9 cellular contexts compared by ENCODE assay signal in genomic region chr7:23261843-23262452, GRCh38. TPM values are rescaled to one million over a fixed set of nuclear protein-coding genes. Genes with fewer than 3 reads are reported as not detected.
DNase-seq lines count a peak whose midpoint lies in the region; ATAC-seq and TF ChIP-seq lines count a peak whose summit lies in the region.
"Had no signal": no experiment of that assay in that cellular context is flagged by ENCODE, and none has a peak within 500 bp of the region (broad histone marks: within the 10 kb centered on the region; RNA-seq: fewer than 3 reads in every experiment).

No MANE protein-coding gene starts in this region.

- peak; percentile 80 for DNase-seq in A673 (ENCODE audit: low spot score)
- DNase-seq in GM13977 (ENCODE audit: low spot score), result peak; percentile 77
- peak; percentile 62 for DNase-seq in NCI-H748 (lab: John Stamatoyannopoulos, UW; ENCODE audit: unreplicated experiment)
- peak; percentile 42 to 46 for DNase-seq in activated CD4-positive, alpha-beta T cell treated with anti-CD3 and anti-CD28 coated beads, Interleukin-2, amount 50 U/mL, for 4 hours
- DNase-seq in effector memory CD8-positive, alpha-beta T cell, result peak; percentile 35 to 39 (median 36)
- DNase-seq in myocyte (ENCODE audit: low read depth), result peak; percentile 77
- DNase-seq in substantia nigra (lab: John Stamatoyannopoulos, UW), result peak in 33 of 49 donors; percentile 1 to 55 (median 24)

- no peaks in the 10 kb centered on the region for H3K4me1 ChIP-seq in A673 (ENCODE audit: insufficient read depth, low read length, poor library complexity, severe bottlenecking)

- H3K4me3 ChIP-seq in A673 (ENCODE audit: low read depth, low read length, poor library complexity, severe bottlenecking), result no peak overlapping the region
- H3K4me3 ChIP-seq: skin epidermis had no signal

- H3K27ac ChIP-seq in A673 (ENCODE audit: low read depth, low read length, poor library complexity, severe bottlenecking), result no peak overlapping the region
- no peak overlapping the region for H3K27ac ChIP-seq in substantia nigra (ENCODE audit: low read depth, low read length, poor library complexity, severe bottlenecking)
- H3K27ac ChIP-seq: skin epidermis had no signal

- H3K9me3 ChIP-seq in A673 (ENCODE audit: low read depth, low read length, poor library complexity, severe bottlenecking), result no peaks in the 10 kb centered on the region

- H3K4me1 Mint-ChIP-seq in effector memory CD8-positive, alpha-beta T cell (ENCODE audit: low read depth in 2 of 2), result no peaks in the 10 kb centered on the region

- no peaks in the 10 kb centered on the region for H3K36me3 Mint-ChIP-seq in effector memory CD8-positive, alpha-beta T cell (ENCODE audit: insufficient read depth)

- POLR2A ChIA-PET in A673 (lab: Charles Lee; ENCODE audit: low non-redundant PET), result no interaction called here

- H3K4me3 Mint-ChIP-seq in effector memory CD8-positive, alpha-beta T cell, result no peak overlapping the region

- in situ Hi-C loops in GM13977 (cut with MboI; ENCODE audit: low pct_unique_long_range_greater_than_20kb, low sequenced_read_pairs, unreplicated experiment), result loop anchor here (25.0 kb wide), 1 partner anchor 450 kb away; the partner anchor contains the start of gene STK31

- intact Hi-C loops in A673 (cut with micrococcal nuclease; ENCODE audit: unreplicated experiment), result loop anchor here (5.0 kb wide), 1 partner anchor 170 kb away; no protein-coding TSS in a partner anchor

- H3K27ac Mint-ChIP-seq in effector memory CD8-positive, alpha-beta T cell, result no peak overlapping the region

- no peaks in the 10 kb centered on the region for H3K9me3 Mint-ChIP-seq in effector memory CD8-positive, alpha-beta T cell

- H3K27me3 Mint-ChIP-seq in effector memory CD8-positive, alpha-beta T cell, result peaks cover 30 to 43% of the 10 kb centered on the region in 2 donors

- peak; percentile 91 for ATAC-seq in HG03139 (IDR thresholded peaks at IDR 0.05; ENCODE audit: unreplicated experiment)
- peak; percentile 87 for ATAC-seq in effector memory CD8-positive, alpha-beta T cell (replicated peaks)

- CTCF ChIA-PET in A673 (lab: Charles Lee), result interaction anchor here (0.6 kb wide), 1 partner anchor 77 kb away, joined by 3 read pairs; no protein-coding TSS in a partner anchor

- no peaks in the 10 kb centered on the region for H3K36me3 ChIP-seq in A673 (ENCODE audit: insufficient read depth, low read length, poor library complexity, severe bottlenecking)

- BruUV-seq in A673 (replicated peaks; lab: Mats Ljungman, UMichigan), result no TSS peak

- TF ChIP-seq CTCF in A673 (conservative IDR thresholded peaks at IDR 0.05; ENCODE audit: low read depth, low read length), result peak; percentile 94
- peak; percentile 85 for TF ChIP-seq CTCF in GM13977 (IDR thresholded peaks at IDR 0.05; ENCODE audit: extremely low read depth, insufficient read depth, missing control alignments)

- no peaks in the 10 kb centered on the region for H3K27me3 ChIP-seq in A673 (replicated peaks; ENCODE audit: insufficient read depth, low read depth, low read length, poor library complexity)

RNA-seq across cellular contexts. Expression of gene GPNMB, which starts 15.4 kb away (rescaled TPM):
- total RNA-seq in A673 (2021), result 1.0 and 2.1 TPM in 2 replicates
- 382 and 539 TPM in 2 replicates for total RNA-seq in myocyte
- 335 TPM for polyA plus RNA-seq in myocyte (2012)

RNA-seq across cellular contexts. Expression of gene MALSU1, which starts 37.2 kb away (rescaled TPM):
- 92.1 and 92.6 TPM in 2 replicates for total RNA-seq in A673 (2021)
- total RNA-seq in myocyte, result 71.8 and 94.6 TPM in 2 replicates
- 96.0 TPM for polyA plus RNA-seq in myocyte (2012)

Comparison
In these comparisons a context has a peak if more than half of its experiments do, and no peak if none do; other contexts are left out.
1. DNase-seq: peak in every context shown above with its lines; median percentile 80 in A673; 77 in GM13977; 77 in myocyte; 62 in NCI-H748; 44 in activated CD4-positive, alpha-beta T cell treated with anti-CD3 and anti-CD28 coated beads, Interleukin-2, amount 50 U/mL, for 4 hours; 36 in effector memory CD8-positive, alpha-beta T cell; 24 in substantia nigra.
2. RNA of gene GPNMB, which starts 15.4 kb away (total RNA-seq): 382 to 539 TPM in myocyte; 1.0 to 2.1 TPM in A673; every median in the first group is over 100 times any median in the second.